ENCODE assay signal across 11 cellular contexts in the genomic region with DNA sequence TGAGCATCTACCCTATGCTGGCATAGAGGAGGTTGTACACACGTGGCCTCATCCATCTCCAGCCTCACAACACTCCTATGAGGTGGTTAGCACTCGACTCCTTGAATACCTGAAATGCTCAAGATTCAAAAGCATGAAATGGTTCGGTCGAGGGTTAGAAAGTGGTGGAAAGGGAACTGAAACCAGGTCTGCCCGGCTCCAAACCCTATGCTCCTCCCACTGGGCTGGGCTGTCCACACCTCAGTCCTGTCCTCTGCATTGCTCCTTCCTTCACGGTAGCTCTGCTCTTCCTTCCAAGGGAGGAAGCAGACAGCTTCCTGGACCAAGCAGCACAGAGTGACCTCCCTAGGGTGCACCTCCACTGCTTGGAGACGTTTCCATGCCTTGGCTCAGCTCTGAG.
DNase-seq lines count a peak whose midpoint lies in the region; ATAC-seq and TF ChIP-seq lines count a peak whose summit lies in the region.
"Had no signal": no experiment of that assay in that cellular context is flagged by ENCODE, and none has a peak within 500 bp of the region (broad histone marks: within the 10 kb centered on the region; RNA-seq: fewer than 3 reads in every experiment).

No MANE protein-coding gene starts in this region.

- H3K9me3 ChIP-seq in lower lobe of right lung, result no peaks in the 10 kb centered on the region
- H3K9me3 ChIP-seq: pancreas had no signal

- intact Hi-C loops in lower lobe of right lung (cut with DNase I) (no loop called here), Right ventricle myocardium superior (cut with DNase I) (no loop called here)

- H3K27me3 ChIP-seq in lower lobe of right lung (ENCODE audit: low read depth), result no peaks in the 10 kb centered on the region
- H3K27me3 ChIP-seq in H7 (ENCODE audit: control insufficient read depth, insufficient read depth, low read length), result no peaks in the 10 kb centered on the region
- H3K27me3 ChIP-seq: pancreas had no signal

- no peak for DNase-seq in lower lobe of right lung
- no peak for DNase-seq in DMS53 (lab: John Stamatoyannopoulos, UW)
- DNase-seq in H7, result no peak
- no peak for DNase-seq in Right ventricle myocardium superior
- DNase-seq: activated naive CD4-positive, alpha-beta T cell treated with anti-CD3 and anti-CD28 coated beads, Interleukin-2, amount 10 ng/mL, durations not matched to agents 7 days and 5 days; DND-41; pancreas had no signal

- H3K4me3 ChIP-seq in lower lobe of right lung, result no peak overlapping the region
- H3K4me3 ChIP-seq in H7 (ENCODE audit: insufficient read depth, low read depth, low read length), result no peak overlapping the region
- H3K4me3 ChIP-seq: pancreas had no signal

- TF ChIP-seq CTCF in lower lobe of right lung (IDR thresholded peaks at IDR 0.05), result no peak

- ATAC-seq in GM18861 (IDR thresholded peaks at IDR 0.05; ENCODE audit: unreplicated experiment) (peak; percentile 88), GM21825 (IDR thresholded peaks at IDR 0.05; ENCODE audit: unreplicated experiment) (peak; percentile 98), HG03439 (IDR thresholded peaks at IDR 0.05; ENCODE audit: unreplicated experiment) (peak; percentile 89), lower lobe of right lung (peak; percentile 29 to 57), Right ventricle myocardium superior (ENCODE audit: poor library complexity) (no peak)
- ATAC-seq in activated CD4-positive, CD25-positive, alpha-beta regulatory T cell treated with anti-CD3 and anti-CD28 coated beads, Interleukin-2, amount 50 U/mL, for 24 hours, result no peak
- ATAC-seq: pancreas had no signal

- H3K36me3 ChIP-seq in lower lobe of right lung (no peaks in the 10 kb centered on the region), H7 (replicated peaks; ENCODE audit: control insufficient read depth, insufficient read depth, low read length) (no peaks in the 10 kb centered on the region)
- H3K36me3 ChIP-seq: pancreas had no signal

- no peak overlapping the region for H3K27ac ChIP-seq in lower lobe of right lung
- H3K27ac ChIP-seq: pancreas had no signal

- peaks cover 12% of the 10 kb centered on the region for H3K4me1 ChIP-seq in lower lobe of right lung

Comparison
In these comparisons a context has a peak if more than half of its experiments do, and no peak if none do; other contexts are left out.
1. ATAC-seq: peak in GM18861 (single experiment), GM21825 (single experiment), HG03439 (single experiment) and lower lobe of right lung (2 of 2); none in Right ventricle myocardium superior (single experiment) and activated CD4-positive, CD25-positive, alpha-beta regulatory T cell treated with anti-CD3 and anti-CD28 coated beads, Interleukin-2, amount 50 U/mL, for 24 hours (0 of 2).